ENCODE assay signal across 17 cellular contexts in the genomic region with DNA sequence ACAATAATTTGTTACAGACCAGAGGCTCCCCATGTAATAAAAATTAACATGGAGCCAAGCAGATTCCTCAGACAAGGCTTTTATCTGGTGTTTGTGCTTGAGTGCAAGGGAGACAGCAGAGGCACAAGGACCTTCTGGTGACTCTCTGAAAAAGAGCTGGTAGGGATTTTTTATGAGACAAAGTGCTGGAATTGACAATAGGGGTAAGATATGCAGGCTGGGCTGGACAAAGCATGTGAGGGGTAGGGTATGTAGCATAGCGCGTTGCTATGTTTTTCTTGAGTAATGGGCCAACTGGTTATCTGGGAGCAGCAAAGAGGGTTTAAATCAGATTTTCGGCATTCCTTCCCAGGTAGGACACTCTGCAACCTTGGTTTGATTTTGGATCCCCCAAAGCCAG. TPM values are rescaled to one million over a fixed set of nuclear protein-coding genes. Genes with fewer than 3 reads are reported as not detected.
DNase-seq lines count a peak whose midpoint lies in the region; ATAC-seq, FAIRE-seq and TF ChIP-seq lines count a peak whose summit lies in the region.
"Had no signal": no experiment of that assay in that cellular context is flagged by ENCODE, and none has a peak within 500 bp of the region (broad histone marks: within the 10 kb centered on the region; RNA-seq: fewer than 3 reads in every experiment).

No MANE protein-coding gene starts in this region.

- H3K4me3 ChIP-seq in Loucy (ENCODE audit: low read length, poor library complexity, severe bottlenecking) (peak overlapping the region; percentile 46), astrocyte (ENCODE audit: insufficient read depth, low read depth, low read length) (peak overlapping the region; percentile 11), smooth muscle cell (no peak overlapping the region)
- H3K4me3 ChIP-seq: GM23248 had no signal

- H3K4me1 ChIP-seq in Loucy (ENCODE audit: insufficient read depth, low read length, poor library complexity, severe bottlenecking) (peaks cover 32% of the 10 kb centered on the region), astrocyte (ENCODE audit: insufficient read depth, low read length) (peaks cover 12% of the 10 kb centered on the region), smooth muscle cell (ENCODE audit: low read depth) (no peaks in the 10 kb centered on the region)

- H3K27me3 Mint-ChIP-seq in activated T-cell treated with anti-CD3 and anti-CD28 coated beads, Interleukin-2, amount 50 U/mL, for 72 hours (ENCODE audit: low read depth): peaks cover 4% of the 10 kb centered on the region
- H3K27me3 Mint-ChIP-seq in activated T-cell treated with anti-CD3 and anti-CD28 coated beads, Interleukin-2, amount 50 U/mL, for 4 hours (ENCODE audit: low read depth): peaks cover 3% of the 10 kb centered on the region
- H3K27me3 Mint-ChIP-seq in astrocyte (ENCODE audit: low read depth, unreplicated experiment): peaks cover 29% of the 10 kb centered on the region

- H4K20me1 ChIP-seq in Loucy (ENCODE audit: insufficient read depth, low read length, poor library complexity, severe bottlenecking): no peaks in the 10 kb centered on the region
- no peaks in the 10 kb centered on the region for H4K20me1 ChIP-seq in astrocyte (ENCODE audit: insufficient read depth, low read length)
- H4K20me1 ChIP-seq in smooth muscle cell (ENCODE audit: low read depth): no peaks in the 10 kb centered on the region

- peak overlapping the region; percentile 33 for H3K27ac ChIP-seq in astrocyte (ENCODE audit: low read depth, low read length)
- no peak overlapping the region for H3K27ac ChIP-seq in smooth muscle cell (ENCODE audit: low read depth)
- H3K27ac ChIP-seq: 22Rv1, C4-2B, GM23248 had no signal

- H3K36me3 Mint-ChIP-seq in activated T-cell treated with anti-CD3 and anti-CD28 coated beads, Interleukin-2, amount 50 U/mL, for 72 hours (ENCODE audit: insufficient read depth in 2 of 2): no peaks in the 10 kb centered on the region
- no peaks in the 10 kb centered on the region for H3K36me3 Mint-ChIP-seq in activated T-cell treated with anti-CD3 and anti-CD28 coated beads, Interleukin-2, amount 50 U/mL, for 4 hours (ENCODE audit: insufficient read depth)
- peaks cover 2% of the 10 kb centered on the region for H3K36me3 Mint-ChIP-seq in astrocyte (ENCODE audit: low read depth, unreplicated experiment)

- no peak for FAIRE-seq in astrocyte (lab: Jason Lieb, UNC)

- H3K9ac ChIP-seq in Loucy (ENCODE audit: low read depth, low read length, poor library complexity, severe bottlenecking): no peak overlapping the region
- H3K9ac ChIP-seq in astrocyte (ENCODE audit: low read length): peak overlapping the region; percentile 15
- H3K9ac ChIP-seq in smooth muscle cell (ENCODE audit: low read depth): no peak overlapping the region
- H3K9ac ChIP-seq: GM23248, SK-N-SH had no signal

- no peaks in the 10 kb centered on the region for H3K9me3 Mint-ChIP-seq in activated T-cell treated with anti-CD3 and anti-CD28 coated beads, Interleukin-2, amount 50 U/mL, for 72 hours
- peaks cover 5% of the 10 kb centered on the region for H3K9me3 Mint-ChIP-seq in activated T-cell treated with anti-CD3 and anti-CD28 coated beads, Interleukin-2, amount 50 U/mL, for 4 hours
- H3K9me3 Mint-ChIP-seq in astrocyte (ENCODE audit: unreplicated experiment): peaks cover 13% of the 10 kb centered on the region

- H3F3A ChIP-seq in Loucy (ENCODE audit: low read depth) (no peaks in the 10 kb centered on the region), smooth muscle cell (ENCODE audit: low read depth) (no peaks in the 10 kb centered on the region)

- DNase-seq in activated T-cell treated with anti-CD3 and anti-CD28 coated beads, Interleukin-2, amount 50 U/mL, for 72 hours: no peak
- no peak for DNase-seq in activated T-cell treated with anti-CD3 and anti-CD28 coated beads, Interleukin-2, amount 50 U/mL, for 4 hours
- DNase-seq in astrocyte (ENCODE audit: low read depth) (peak; percentile 9), smooth muscle cell (lab: John Stamatoyannopoulos, UW; ENCODE audit: unreplicated experiment) (no peak), NCI-H2029 treated with DMSO at 0.1 percent for 48 hours (lab: John Stamatoyannopoulos, UW) (no peak), middle frontal gyrus (ENCODE audit: extremely low spot score, low spot score) (no peak)
- DNase-seq: GM23248, NCI-H146, NCI-H345, NCI-H526 treated with DMSO at 0.1 percent for 48 hours, SK-N-SH had no signal

- no peaks in the 10 kb centered on the region for H3K79me2 ChIP-seq in Loucy (ENCODE audit: insufficient read depth, low read length)
- H3K79me2 ChIP-seq in astrocyte (ENCODE audit: insufficient read depth, low read length): no peaks in the 10 kb centered on the region
- no peaks in the 10 kb centered on the region for H3K79me2 ChIP-seq in smooth muscle cell (ENCODE audit: low read depth)

- H2AFZ ChIP-seq in Loucy (ENCODE audit: low read length): no peak overlapping the region
- no peak overlapping the region for H2AFZ ChIP-seq in astrocyte (ENCODE audit: low read depth, low read length)
- no peak overlapping the region for H2AFZ ChIP-seq in smooth muscle cell (ENCODE audit: low read depth)
- H2AFZ ChIP-seq: GM23248 had no signal

- H3K27ac Mint-ChIP-seq in activated T-cell treated with anti-CD3 and anti-CD28 coated beads, Interleukin-2, amount 50 U/mL, for 72 hours: peak overlapping the region; percentile 55
- H3K27ac Mint-ChIP-seq in astrocyte (ENCODE audit: unreplicated experiment): peak overlapping the region; percentile 21

- no peak for TF ChIP-seq CTCF in Loucy (conservative IDR thresholded peaks at IDR 0.05; ENCODE audit: low read length)
- TF ChIP-seq CTCF in astrocyte (IDR thresholded peaks at IDR 0.05; ENCODE audit: insufficient read depth, low read depth, low read length): no peak
- TF ChIP-seq CTCF in smooth muscle cell (IDR thresholded peaks at IDR 0.05; ENCODE audit: borderline replicate concordance, insufficient read depth, poor library complexity, severe bottlenecking): no peak

- no peak for ATAC-seq in activated T-cell treated with anti-CD3 and anti-CD28 coated beads, Interleukin-2, amount 50 U/mL, for 72 hours (replicated peaks in 1 of 2)
- no peak for ATAC-seq in activated T-cell treated with anti-CD3 and anti-CD28 coated beads, Interleukin-2, amount 50 U/mL, for 4 hours
- no peak for ATAC-seq in GM21529 (IDR thresholded peaks at IDR 0.05; ENCODE audit: unreplicated experiment)
- ATAC-seq: Panc1, Right ventricle myocardium inferior had no signal

- WGBS in smooth muscle cell (ENCODE audit: low lambda C conversion rate): 81% methylated on average over 3 of the region's 3 CpGs

- no peaks in the 10 kb centered on the region for H3K9me2 ChIP-seq in Loucy (replicated peaks; ENCODE audit: low read depth, low read length)
- H3K9me2 ChIP-seq: SK-N-SH had no signal

- H3K4me2 ChIP-seq in Loucy (ENCODE audit: low read depth, low read length, poor library complexity, severe bottlenecking) (peak overlapping the region; percentile 52), astrocyte (ENCODE audit: low read length) (peak overlapping the region; percentile 76), smooth muscle cell (peak overlapping the region; percentile 8)
- H3K4me2 ChIP-seq: SK-N-SH had no signal

- H3K4me3 Mint-ChIP-seq in activated T-cell treated with anti-CD3 and anti-CD28 coated beads, Interleukin-2, amount 50 U/mL, for 72 hours: no peak overlapping the region
- H3K4me3 Mint-ChIP-seq in activated T-cell treated with anti-CD3 and anti-CD28 coated beads, Interleukin-2, amount 50 U/mL, for 4 hours: no peak overlapping the region
- no peak overlapping the region for H3K4me3 Mint-ChIP-seq in astrocyte (ENCODE audit: unreplicated experiment)

- H3K9me3 ChIP-seq in Loucy (ENCODE audit: insufficient read depth, low read depth, low read length): no peaks in the 10 kb centered on the region
- no peaks in the 10 kb centered on the region for H3K9me3 ChIP-seq in astrocyte (ENCODE audit: insufficient read depth, low read depth, low read length)
- H3K9me3 ChIP-seq in smooth muscle cell (replicated peaks; ENCODE audit: low read depth): no peaks in the 10 kb centered on the region
- H3K9me3 ChIP-seq: SK-N-SH had no signal

- H3K4me1 Mint-ChIP-seq in activated T-cell treated with anti-CD3 and anti-CD28 coated beads, Interleukin-2, amount 50 U/mL, for 72 hours (ENCODE audit: low read depth): no peaks in the 10 kb centered on the region
- H3K4me1 Mint-ChIP-seq in activated T-cell treated with anti-CD3 and anti-CD28 coated beads, Interleukin-2, amount 50 U/mL, for 4 hours (ENCODE audit: low read depth): no peaks in the 10 kb centered on the region
- H3K4me1 Mint-ChIP-seq in astrocyte (ENCODE audit: low read depth, unreplicated experiment): peaks cover 18% of the 10 kb centered on the region

- H3K27me3 ChIP-seq in Loucy (ENCODE audit: insufficient read depth, low read length, poor library complexity, severe bottlenecking) (no peaks in the 10 kb centered on the region), astrocyte (ENCODE audit: insufficient read depth, low read length) (no peaks in the 10 kb centered on the region), smooth muscle cell (ENCODE audit: low read depth) (no peaks in the 10 kb centered on the region)

- no peaks in the 10 kb centered on the region for H3K36me3 ChIP-seq in Loucy (ENCODE audit: insufficient read depth, low read length)
- H3K36me3 ChIP-seq in astrocyte (ENCODE audit: insufficient read depth, low read length): no peaks in the 10 kb centered on the region
- no peaks in the 10 kb centered on the region for H3K36me3 ChIP-seq in smooth muscle cell (ENCODE audit: low read depth)

RNA-seq across cellular contexts. Expression of gene PANK1, which starts 7.9 kb away (rescaled TPM):
- 1 to 10 TPM; 1.6 to 5.3 TPM for total RNA-seq in activated T-cell treated with anti-CD3 and anti-CD28 coated beads, Interleukin-2, amount 50 U/mL, for 72 hours
- 1 to 10 TPM; 1.3 to 2.7 (median 2.1) TPM for total RNA-seq in activated T-cell treated with anti-CD3 and anti-CD28 coated beads, Interleukin-2, amount 50 U/mL, for 4 hours
- total RNA-seq in astrocyte (7.2 and 7.9 TPM in 2 replicates), smooth muscle cell (13.0 and 14.1 TPM in 2 replicates)
- 7.3 and 8.6 TPM in 2 replicates for polyA plus RNA-seq in smooth muscle cell

RNA-seq across cellular contexts. Expression of gene KIF20B, which starts 48.4 kb away (rescaled TPM):
- 10 to 100 TPM; 54.0 to 58.4 TPM for total RNA-seq in activated T-cell treated with anti-CD3 and anti-CD28 coated beads, Interleukin-2, amount 50 U/mL, for 72 hours
- total RNA-seq in activated T-cell treated with anti-CD3 and anti-CD28 coated beads, Interleukin-2, amount 50 U/mL, for 4 hours: 10 to 100 TPM; 28.0 to 28.8 (median 28.4) TPM
- total RNA-seq in astrocyte (6.8 and 7.1 TPM in 2 replicates), smooth muscle cell (6.0 and 9.1 TPM in 2 replicates)
- 4.5 and 4.8 TPM in 2 replicates for polyA plus RNA-seq in smooth muscle cell

Comparison
In these comparisons a context has a peak if more than half of its experiments do, and no peak if none do; other contexts are left out.
1. H3K4me2 ChIP-seq: peak in every context shown above with its lines; median percentile 76 in astrocyte; 52 in Loucy; 8 in smooth muscle cell.